10 cellular contexts compared by ENCODE assay signal in genomic region chr2:226641008-226641407, GRCh38.
"Had no signal": no experiment of that assay in that cellular context is flagged by ENCODE, and none has a peak within 500 bp of the region (broad histone marks: within the 10 kb centered on the region; RNA-seq: fewer than 3 reads in every experiment).

No MANE protein-coding gene starts in this region.

- H2AFZ ChIP-seq: GM23248, GM23338 had no signal

- H3K4me1 Mint-ChIP-seq: GM23338 had no signal

- H3K4me3 Mint-ChIP-seq: GM23338, H9 had no signal

- H3K4me2 ChIP-seq: GM23338 had no signal

- H3K4me1 ChIP-seq: HAP-1 had no signal

- H3K27ac Mint-ChIP-seq: GM23338, H9 had no signal

- ATAC-seq: GM23338, HCT116 had no signal

- H3K9ac ChIP-seq: GM23248 had no signal

- H3K36me3 ChIP-seq: HAP-1 had no signal

- DNase-seq: GM23248, GOT3, H7, H9, HCEC 1CT had no signal

- H3K9me3 ChIP-seq: HAP-1 had no signal

- H3K4me3 ChIP-seq: GM23248, GM23338, HAP-1 had no signal

- H3K27ac ChIP-seq: GM23248 had no signal

- FAIRE-seq: H1, H54 had no signal
